Comparison of ENCODE assay signal across 8 cellular contexts in the genomic region with DNA sequence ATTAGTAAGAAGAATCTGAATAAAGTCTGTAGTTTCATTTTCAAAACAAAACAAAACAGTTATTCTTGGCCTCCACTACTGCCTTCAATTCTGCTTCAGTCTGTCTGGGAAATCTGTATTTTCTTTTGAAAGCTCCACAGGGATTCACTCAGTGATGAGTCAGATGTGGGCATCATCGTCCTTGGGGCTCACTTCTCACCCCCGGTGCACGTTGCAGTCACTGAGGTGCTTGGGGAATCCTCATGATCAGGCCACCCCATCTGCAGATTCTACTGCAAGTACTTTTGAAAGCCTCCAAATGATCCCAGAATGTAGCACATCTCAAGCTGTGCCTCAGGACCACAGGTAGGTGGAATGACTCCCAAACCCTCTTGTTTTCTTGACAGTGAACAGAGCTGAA. TPM values are rescaled to one million over a fixed set of nuclear protein-coding genes. Genes with fewer than 3 reads are reported as not detected.
DNase-seq lines count a peak whose midpoint lies in the region; ATAC-seq and TF ChIP-seq lines count a peak whose summit lies in the region.

No MANE protein-coding gene starts in this region.

- no peaks in the 10 kb centered on the region for H3K27me3 Mint-ChIP-seq in CD4-positive, CD25-positive, alpha-beta regulatory T cell
- no peaks in the 10 kb centered on the region for H3K27me3 Mint-ChIP-seq in activated naive CD4-positive, alpha-beta T cell treated with anti-CD3 and anti-CD28 coated beads, Interleukin-2, amount 10 ng/mL, durations not matched to agents 7 days and 5 days

- TF ChIP-seq CTCF in upper lobe of left lung (IDR thresholded peaks at IDR 0.05) = no peak

- H3K27ac ChIP-seq in CD4-positive, CD25-positive, alpha-beta regulatory T cell (ENCODE audit: insufficient read depth, low read length, poor library complexity, severe bottlenecking) = peak overlapping the region; percentile 83
- peak overlapping the region; percentile 53 to 88 (median 70) for H3K27ac ChIP-seq in upper lobe of left lung

- no peaks in the 10 kb centered on the region for H3K9me3 ChIP-seq in CD4-positive, CD25-positive, alpha-beta regulatory T cell (ENCODE audit: control insufficient read depth in 2 of 2, low read length in 2 of 2)
- no peaks in the 10 kb centered on the region for H3K9me3 ChIP-seq in upper lobe of left lung

- DNase-seq in CD4-positive, CD25-positive, alpha-beta regulatory T cell = peak in 1 of 3 donors; percentile 21
- DNase-seq in activated naive CD4-positive, alpha-beta T cell treated with anti-CD3 and anti-CD28 coated beads, Interleukin-2, amount 10 ng/mL, durations not matched to agents 7 days and 5 days = no peak
- DNase-seq in kidney tubule cell (ENCODE audit: low spot score) = peak; percentile 69
- DNase-seq in upper lobe of left lung = peak in 1 of 2 donors; percentile 46
- DNase-seq in CD1c-positive myeloid dendritic cell (ENCODE audit: extremely low spot score) = no peak
- no peak for DNase-seq in inferior parietal cortex (ENCODE audit: extremely low spot score)

- peaks cover 10% of the 10 kb centered on the region for H3K36me3 ChIP-seq in CD4-positive, CD25-positive, alpha-beta regulatory T cell (ENCODE audit: control insufficient read depth, insufficient read depth, low read length)
- no peaks in the 10 kb centered on the region for H3K36me3 ChIP-seq in upper lobe of left lung

- TF ChIP-seq POLR2A in upper lobe of left lung (IDR thresholded peaks at IDR 0.05) = no peak

- TF ChIP-seq EP300 in upper lobe of left lung (IDR thresholded peaks at IDR 0.05) = no peak

- peaks cover 41 to 81% (median 63%) of the 10 kb centered on the region in 4 donors for H3K4me1 Mint-ChIP-seq in CD4-positive, CD25-positive, alpha-beta regulatory T cell
- peaks cover 84% of the 10 kb centered on the region for H3K4me1 Mint-ChIP-seq in activated naive CD4-positive, alpha-beta T cell treated with anti-CD3 and anti-CD28 coated beads, Interleukin-2, amount 10 ng/mL, durations not matched to agents 7 days and 5 days

- H3K4me1 ChIP-seq in CD4-positive, CD25-positive, alpha-beta regulatory T cell (ENCODE audit: control insufficient read depth, insufficient read depth, low read length, poor library complexity, severe bottlenecking) = peaks cover 76% of the 10 kb centered on the region
- H3K4me1 ChIP-seq in upper lobe of left lung = peaks cover 71 to 84% (median 76%) of the 10 kb centered on the region in 4 donors

- no peaks in the 10 kb centered on the region for H3K27me3 ChIP-seq in CD4-positive, CD25-positive, alpha-beta regulatory T cell (ENCODE audit: control insufficient read depth, insufficient read depth, low read length)
- no peaks in the 10 kb centered on the region for H3K27me3 ChIP-seq in upper lobe of left lung

- peak in 1 of 2 donors; percentile 4 for ATAC-seq in CD4-positive, CD25-positive, alpha-beta regulatory T cell (ENCODE audit: low read depth in 2 of 2)
- ATAC-seq in HG02610 (IDR thresholded peaks at IDR 0.05; ENCODE audit: unreplicated experiment) (peak; percentile 26), upper lobe of left lung (ENCODE audit: low FRiP score in 2 of 2) (peak in 1 of 2 donors; percentile 27), HG03039 (IDR thresholded peaks at IDR 0.05; ENCODE audit: unreplicated experiment) (no peak)

- peak overlapping the region; percentile 98 for H3K4me3 ChIP-seq in CD4-positive, CD25-positive, alpha-beta regulatory T cell (ENCODE audit: low read depth, low read length)
- no peak overlapping the region for H3K4me3 ChIP-seq in upper lobe of left lung

- H3K27ac Mint-ChIP-seq in CD4-positive, CD25-positive, alpha-beta regulatory T cell = peak overlapping the region; percentile 86 to 97 (median 91)
- peak overlapping the region; percentile 88 for H3K27ac Mint-ChIP-seq in activated naive CD4-positive, alpha-beta T cell treated with anti-CD3 and anti-CD28 coated beads, Interleukin-2, amount 10 ng/mL, durations not matched to agents 7 days and 5 days

- CTCF ChIA-PET in activated naive CD4-positive, alpha-beta T cell treated with anti-CD3 and anti-CD28 coated beads, Interleukin-2, amount 10 ng/mL, durations not matched to agents 7 days and 5 days (lab: Charles Lee) = interaction anchor here (0.7 to 1.0 kb wide), 3 partner anchors 16 to 21 kb away, joined by 3 to 4 read pairs (median 3); no protein-coding TSS in a partner anchor

- H3K9me3 Mint-ChIP-seq in CD4-positive, CD25-positive, alpha-beta regulatory T cell = no peaks in the 10 kb centered on the region
- H3K9me3 Mint-ChIP-seq in activated naive CD4-positive, alpha-beta T cell treated with anti-CD3 and anti-CD28 coated beads, Interleukin-2, amount 10 ng/mL, durations not matched to agents 7 days and 5 days = no peaks in the 10 kb centered on the region

- peaks cover 18% of the 10 kb centered on the region for H3K36me3 Mint-ChIP-seq in CD4-positive, CD25-positive, alpha-beta regulatory T cell
- peaks cover 48% of the 10 kb centered on the region for H3K36me3 Mint-ChIP-seq in activated naive CD4-positive, alpha-beta T cell treated with anti-CD3 and anti-CD28 coated beads, Interleukin-2, amount 10 ng/mL, durations not matched to agents 7 days and 5 days

- WGBS in upper lobe of left lung, 2 donors = 61 to 76% methylated on average over 2 to 3 of the region's 3 CpGs

- H3K4me3 Mint-ChIP-seq in CD4-positive, CD25-positive, alpha-beta regulatory T cell = peak overlapping the region; percentile 89 to 94 (median 92)
- peak overlapping the region; percentile 77 for H3K4me3 Mint-ChIP-seq in activated naive CD4-positive, alpha-beta T cell treated with anti-CD3 and anti-CD28 coated beads, Interleukin-2, amount 10 ng/mL, durations not matched to agents 7 days and 5 days

RNA-seq across cellular contexts. Expression of gene LPIN2, which starts 34.3 kb away (rescaled TPM):
- 61.2 TPM for total RNA-seq in CD4-positive, CD25-positive, alpha-beta regulatory T cell
- polyA plus RNA-seq in CD4-positive, CD25-positive, alpha-beta regulatory T cell = 10 to 100 TPM; 39.3 to 52.7 (median 44.8) TPM
- total RNA-seq in upper lobe of left lung = 100 to 1,000 TPM in 1 of 6 donors, 10 to 100 TPM in 5; 37.7 to 105 (median 57.3) TPM
